ENCODE assay signal across 21 cellular contexts in genomic region chr9:113967380-113967779, GRCh38.
A peak's percentile ranks its signal among the peaks of the same experiment; 100 is the strongest.
DNase-seq lines count a peak whose midpoint lies in the region; ATAC-seq, FAIRE-seq and TF ChIP-seq lines count a peak whose summit lies in the region.
"Had no signal": no experiment of that assay in that cellular context is flagged by ENCODE, and none has a peak within 500 bp of the region (broad histone marks: within the 10 kb centered on the region; RNA-seq: fewer than 3 reads in every experiment).

No MANE protein-coding gene starts in this region.

- peaks cover 5% of the 10 kb centered on the region for H3K9me3 Mint-ChIP-seq in neural crest cell
- H3K9me3 Mint-ChIP-seq in CD8-positive, alpha-beta memory T cell, result no peaks in the 10 kb centered on the region
- H3K9me3 Mint-ChIP-seq: GM23338 had no signal

- peak overlapping the region; percentile 27 for H3K4me3 Mint-ChIP-seq in neural crest cell
- no peak overlapping the region for H3K4me3 Mint-ChIP-seq in CD8-positive, alpha-beta memory T cell
- H3K4me3 Mint-ChIP-seq: CD4-positive, CD25-positive, alpha-beta regulatory T cell; GM23338 had no signal

- TF ChIP-seq CTCF in liver (IDR thresholded peaks at IDR 0.05; ENCODE audit: low read depth, low read length, missing input control), result no peak
- TF ChIP-seq CTCF in HepG2 (CRISPR knock-in tag; IDR thresholded peaks at IDR 0.05), result no peak
- TF ChIP-seq CTCF in right lobe of liver (IDR thresholded peaks at IDR 0.05), result no peak
- no peak for TF ChIP-seq CTCF in neural crest cell (conservative IDR thresholded peaks at IDR 0.05)

- no peaks in the 10 kb centered on the region for H3K9me3 ChIP-seq in liver (ENCODE audit: control insufficient read depth in 4 of 4, low read length in 3 of 4)
- no peaks in the 10 kb centered on the region for H3K9me3 ChIP-seq in HepG2 (ENCODE audit: low read length)
- no peaks in the 10 kb centered on the region for H3K9me3 ChIP-seq in right lobe of liver
- H3K9me3 ChIP-seq in CD8-positive, alpha-beta memory T cell (ENCODE audit: low read length), result no peaks in the 10 kb centered on the region
- H3K9me3 ChIP-seq: BE2C, Caco-2 had no signal

- H3K27me3 Mint-ChIP-seq in neural crest cell (ENCODE audit: low read depth), result no peaks in the 10 kb centered on the region
- peaks cover 3 to 4% of the 10 kb centered on the region in 2 donors for H3K27me3 Mint-ChIP-seq in CD8-positive, alpha-beta memory T cell
- H3K27me3 Mint-ChIP-seq: CD4-positive, CD25-positive, alpha-beta regulatory T cell had no signal

- in situ Hi-C loops in HepG2 (cut with HindIII; ENCODE audit: extremely low pct_ligation_motif_present, low pct_unique_long_range_greater_than_20kb), result no loop called here

- no peak overlapping the region for H2AFZ ChIP-seq in HepG2 (ENCODE audit: low read length)
- H2AFZ ChIP-seq: GM23338 had no signal

- H4K20me1 ChIP-seq in HepG2 (ENCODE audit: insufficient read depth, low read length), result no peaks in the 10 kb centered on the region

- H3K36me3 ChIP-seq in liver (ENCODE audit: control insufficient read depth in 4 of 4, insufficient read depth in 3 of 4, low read depth in 1 of 4, low read length in 3 of 4) (peaks cover 0 to under 1% (median 0%) of the 10 kb centered on the region in 4 donors), HepG2 (replicated peaks in 1 of 2; ENCODE audit: control insufficient read depth in 1 of 2, insufficient read depth in 2 of 2, low read length in 2 of 2) (no peaks in the 10 kb centered on the region), right lobe of liver (no peaks in the 10 kb centered on the region)
- no peaks in the 10 kb centered on the region for H3K36me3 ChIP-seq in CD8-positive, alpha-beta memory T cell (ENCODE audit: insufficient read depth, low read length)

- POLR2A ChIA-PET in HepG2 (lab: Yijun Ruan, JAX), result no interaction called here
- POLR2A ChIA-PET in CD8-positive, alpha-beta memory T cell (lab: Charles Lee), result no interaction called here

- H3K27ac Mint-ChIP-seq in neural crest cell (ENCODE audit: unreplicated experiment), result no peak overlapping the region
- no peak overlapping the region for H3K27ac Mint-ChIP-seq in CD8-positive, alpha-beta memory T cell
- H3K27ac Mint-ChIP-seq: CD4-positive, CD25-positive, alpha-beta regulatory T cell; GM23338 had no signal

- H3K27ac ChIP-seq in liver (ENCODE audit: low read depth in 1 of 2, low read length in 2 of 2) (peak overlapping the region; percentile 75 to 88), HepG2 (ENCODE audit: extremely low read length, insufficient read depth, low read length) (no peak overlapping the region), right lobe of liver (peak overlapping the region; percentile 2 to 52 (median 41))
- no peak overlapping the region for H3K27ac ChIP-seq in CD8-positive, alpha-beta memory T cell (ENCODE audit: low read depth, low read length)

- 67% methylated on average over 5 of the region's 5 CpGs for WGBS in liver
- WGBS in HepG2 (ENCODE audit: low lambda C conversion rate), result 15% methylated on average over 5 of the region's 5 CpGs
- WGBS in right lobe of liver (ENCODE audit: insufficient coverage, low coverage, low lambda C conversion rate, missing lambda C conversion rate), result 54% methylated on average over 5 of the region's 5 CpGs

- H3K9ac ChIP-seq in liver (ENCODE audit: low read depth in 1 of 2, low read length in 2 of 2) (no peak overlapping the region), HepG2 (ENCODE audit: insufficient read depth, low read depth, low read length) (no peak overlapping the region)

- H3K27me3 ChIP-seq in liver (ENCODE audit: control insufficient read depth in 4 of 4, insufficient read depth in 4 of 4, low read length in 3 of 4), result no peaks in the 10 kb centered on the region
- peaks cover 0 to 10% of the 10 kb centered on the region in 2 experiments; a peak in 1 of 5 replicates for H3K27me3 ChIP-seq in HepG2 (ENCODE audit: control insufficient read depth in 1 of 2, insufficient read depth in 2 of 2, low read length in 2 of 2)
- H3K27me3 ChIP-seq in right lobe of liver, result no peaks in the 10 kb centered on the region
- H3K27me3 ChIP-seq in CD8-positive, alpha-beta memory T cell (ENCODE audit: insufficient read depth, low read length, poor library complexity, severe bottlenecking), result no peaks in the 10 kb centered on the region
- H3K27me3 ChIP-seq: BE2C had no signal

- no peak for TF ChIP-seq EP300 in HepG2 (IDR thresholded peaks at IDR 0.05; ENCODE audit: low read depth in 2 of 2, low read length in 2 of 2)
- TF ChIP-seq EP300 in HepG2 (CRISPR knock-in tag; IDR thresholded peaks at IDR 0.05; ENCODE audit: borderline replicate concordance), result no peak

- CTCF ChIA-PET in HepG2 (lab: Yijun Ruan, JAX; ENCODE audit: low intra/inter-chr PET ratio, low total read pairs), result no interaction called here
- CTCF ChIA-PET in CD8-positive, alpha-beta memory T cell (lab: Charles Lee), result no interaction called here

- ATAC-seq in HepG2 (no peak), right lobe of liver (no peak), HG02642 (IDR thresholded peaks at IDR 0.05; ENCODE audit: poor library complexity, unreplicated experiment) (no peak), HG03460 (IDR thresholded peaks at IDR 0.05; ENCODE audit: unreplicated experiment) (no peak)
- ATAC-seq: GM23338 had no signal

- no peak for TF ChIP-seq RAD21 in liver (IDR thresholded peaks at IDR 0.05)
- TF ChIP-seq RAD21 in HepG2 (CRISPR knock-in tag; IDR thresholded peaks at IDR 0.05), result no peak

- DNase-seq in HepG2 (ENCODE audit: low spot score), result no peak
- no peak for DNase-seq in right lobe of liver
- no peak for DNase-seq in neural crest cell (ENCODE audit: low read depth, low spot score)
- no peak for DNase-seq in CD8-positive, alpha-beta memory T cell
- DNase-seq: ACHN; BE2C; C1 segment of cervical spinal cord; Caco-2; CD4-positive, CD25-positive, alpha-beta regulatory T cell; DMS153; DMS79; GDM1; HCEC 1CT had no signal

- no peak for TF ChIP-seq POLR2A in HepG2 (IDR thresholded peaks at IDR 0.05; ENCODE audit: insufficient read depth in 1 of 2, low read depth in 2 of 2, low read length in 2 of 2)
- no peak for TF ChIP-seq POLR2A in right lobe of liver (IDR thresholded peaks at IDR 0.05)

- no peak overlapping the region for H3K4me3 ChIP-seq in liver (ENCODE audit: low read depth in 1 of 3, low read length in 3 of 3)
- H3K4me3 ChIP-seq in HepG2 (replicated peaks in 1 of 3; ENCODE audit: insufficient read depth in 1 of 3, low read depth in 2 of 3, low read length in 3 of 3), result no peak overlapping the region
- H3K4me3 ChIP-seq in right lobe of liver, result no peak overlapping the region
- H3K4me3 ChIP-seq in CD8-positive, alpha-beta memory T cell (ENCODE audit: low read length), result no peak overlapping the region
- H3K4me3 ChIP-seq: GM23338 had no signal

- no peak for FAIRE-seq in HepG2 (lab: Jason Lieb, UNC)
- FAIRE-seq: A204.1, GM12892, GM18507, H54 had no signal

- peaks cover 39% of the 10 kb centered on the region for H3K36me3 Mint-ChIP-seq in neural crest cell (ENCODE audit: low read depth)
- H3K36me3 Mint-ChIP-seq in CD8-positive, alpha-beta memory T cell, result no peaks in the 10 kb centered on the region
- H3K36me3 Mint-ChIP-seq: CD4-positive, CD25-positive, alpha-beta regulatory T cell had no signal

- H3K4me1 Mint-ChIP-seq in neural crest cell, result peaks cover 41% of the 10 kb centered on the region
- H3K4me1 Mint-ChIP-seq in CD8-positive, alpha-beta memory T cell, result no peaks in the 10 kb centered on the region
- H3K4me1 Mint-ChIP-seq: CD4-positive, CD25-positive, alpha-beta regulatory T cell had no signal

- intact Hi-C loops in HepG2 (cut with micrococcal nuclease; ENCODE audit: unreplicated experiment), result loop anchor here (10.0 kb wide), 1 partner anchor 57 kb away; no protein-coding TSS in a partner anchor
- intact Hi-C loops in right lobe of liver (cut with DNase I), result loop anchor here in 1 of 2 donors (10.0 kb wide), 1 partner anchor 103 kb away; no protein-coding TSS in a partner anchor

- H3K4me2 ChIP-seq in HepG2 (ENCODE audit: low read depth, low read length), result no peak overlapping the region
- H3K4me2 ChIP-seq: GM23338 had no signal

- H3K4me1 ChIP-seq in liver (ENCODE audit: control insufficient read depth in 4 of 4, insufficient read depth in 4 of 4, low read length in 3 of 4) (peaks cover 5 to 25% (median 15%) of the 10 kb centered on the region in 4 donors), HepG2 (ENCODE audit: insufficient read depth, low read length) (peaks cover 19% of the 10 kb centered on the region), right lobe of liver (peaks cover 0 to 29% (median 5%) of the 10 kb centered on the region in 4 donors)
- H3K4me1 ChIP-seq in CD8-positive, alpha-beta memory T cell (ENCODE audit: insufficient read depth, low read length), result no peaks in the 10 kb centered on the region
- H3K4me1 ChIP-seq: Caco-2 had no signal

- H3K79me2 ChIP-seq in HepG2 (ENCODE audit: insufficient read depth, low read length), result no peaks in the 10 kb centered on the region

- BruUV-seq in HepG2 (replicated peaks; lab: Mats Ljungman, UMichigan), result no TSS peak

TF ChIP-seq in liver, 16 proteins besides CTCF, POLR2A, EP300 and RAD21 (continues in another document):
- TF ChIP-seq ATF3 (IDR thresholded peaks at IDR 0.05) (no peak), FOXA1 (IDR thresholded peaks at IDR 0.05) (no peak), HNF4A (conservative IDR thresholded peaks at IDR 0.05) (peak; percentile 79 to 88), FOXA2 (IDR thresholded peaks at IDR 0.05) (no peak), SP1 (IDR thresholded peaks at IDR 0.05) (peak; percentile 47)

TF ChIP-seq in HepG2, 621 proteins besides CTCF, POLR2A, EP300 and RAD21:
- TF ChIP-seq IRF1 (CRISPR knock-in tag; IDR thresholded peaks at IDR 0.05; ENCODE audit: low read depth) (no peak), ZSCAN22 (CRISPR knock-in tag; IDR thresholded peaks at IDR 0.05) (no peak), RFX1 (IDR thresholded peaks at IDR 0.05) (no peak)
TF ChIP-seq in HepG2: peak in this region for 0.

Comparison
In these comparisons a context has a peak if more than half of its experiments do, and no peak if none do; other contexts are left out.
1. H3K27ac ChIP-seq: peak in liver (2 of 2) and right lobe of liver (3 of 3); none in HepG2 (single experiment) and CD8-positive, alpha-beta memory T cell (single experiment).